Comparison of ENCODE assay signal across 1 cellular context in genomic region chr1:247390116-247390791, GRCh38.
TF ChIP-seq lines count a peak whose summit lies in the region.

No MANE protein-coding gene starts in this region.

TF ChIP-seq in GM12878, 131 proteins besides CTCF, POLR2A, EP300 and RAD21 (continued from another document):
- TF ChIP-seq CEBPB (IDR thresholded peaks at IDR 0.05; ENCODE audit: borderline replicate concordance in 1 of 2, low read depth in 2 of 2, low read length in 2 of 2), result peak; percentile 61 to 69; a peak in 1 of 4 replicates
- no peak for TF ChIP-seq ZBTB4 (CRISPR knock-in tag; IDR thresholded peaks at IDR 0.05)
- peak; percentile 73 for TF ChIP-seq CREB1 (IDR thresholded peaks at IDR 0.05; ENCODE audit: low read depth)
- TF ChIP-seq MXI1 (IDR thresholded peaks at IDR 0.05; ENCODE audit: low read depth, low read length), result no peak
- no peak for TF ChIP-seq E2F4 (IDR thresholded peaks at IDR 0.05; ENCODE audit: low read depth, low read length)
- no peak for TF ChIP-seq ASH2L (IDR thresholded peaks at IDR 0.05; ENCODE audit: borderline replicate concordance, low read depth)
- 0 out of 2 replicates have a peak, but pooled peaks have one; percentile 14 for TF ChIP-seq MYB (IDR thresholded peaks at IDR 0.05; ENCODE audit: borderline replicate concordance, low read depth, low read length)
- TF ChIP-seq NFXL1 (IDR thresholded peaks at IDR 0.05; ENCODE audit: borderline replicate concordance), result no peak
- TF ChIP-seq TCF12 (IDR thresholded peaks at IDR 0.05; ENCODE audit: low read depth, low read length), result peak; percentile 97
